In genomic region chr1:207494171-207494570, GRCh38 we compare ENCODE assay signal across 9 cellular contexts. TPM values are rescaled to one million over a fixed set of nuclear protein-coding genes. Genes with fewer than 3 reads are reported as not detected.
"Had no signal": no experiment of that assay in that cellular context is flagged by ENCODE, and none has a peak within 500 bp of the region (broad histone marks: within the 10 kb centered on the region; RNA-seq: fewer than 3 reads in every experiment).

No MANE protein-coding gene starts in this region.

- ATAC-seq: HCT116 had no signal

- H3K36me3 ChIP-seq: HAP-1 had no signal

- H3K27ac Mint-ChIP-seq: H9, HFFc6 had no signal

- H2AFZ ChIP-seq: GM23248 had no signal

- H3K4me1 ChIP-seq: HAP-1 had no signal

- H3K4me3 Mint-ChIP-seq: H9, HFFc6 had no signal

- H3K27ac ChIP-seq: GM23248 had no signal

- H3K9me3 ChIP-seq: HAP-1 had no signal

- H3K4me3 ChIP-seq: GM23248, HAP-1 had no signal

- H3K9me3 Mint-ChIP-seq: H9, HFFc6 had no signal

- DNase-seq: GM23248, GOT3, H7, H9, HCEC 1CT, HFFc6 had no signal

- H3K9ac ChIP-seq: GM23248 had no signal

RNA-seq across cellular contexts. Expression of gene CR1, which starts 1.8 kb away (rescaled TPM):
- total RNA-seq: GM23248, H4, HFFc6 had no signal
- polyA plus RNA-seq: GM23248 had no signal

RNA-seq across cellular contexts. Expression of gene CR2, which starts 40.0 kb away (rescaled TPM):
- total RNA-seq: GM23248, HFFc6 had no signal
- polyA plus RNA-seq: GM23248 had no signal
